ENCODE assay signal across 9 cellular contexts in the genomic region with DNA sequence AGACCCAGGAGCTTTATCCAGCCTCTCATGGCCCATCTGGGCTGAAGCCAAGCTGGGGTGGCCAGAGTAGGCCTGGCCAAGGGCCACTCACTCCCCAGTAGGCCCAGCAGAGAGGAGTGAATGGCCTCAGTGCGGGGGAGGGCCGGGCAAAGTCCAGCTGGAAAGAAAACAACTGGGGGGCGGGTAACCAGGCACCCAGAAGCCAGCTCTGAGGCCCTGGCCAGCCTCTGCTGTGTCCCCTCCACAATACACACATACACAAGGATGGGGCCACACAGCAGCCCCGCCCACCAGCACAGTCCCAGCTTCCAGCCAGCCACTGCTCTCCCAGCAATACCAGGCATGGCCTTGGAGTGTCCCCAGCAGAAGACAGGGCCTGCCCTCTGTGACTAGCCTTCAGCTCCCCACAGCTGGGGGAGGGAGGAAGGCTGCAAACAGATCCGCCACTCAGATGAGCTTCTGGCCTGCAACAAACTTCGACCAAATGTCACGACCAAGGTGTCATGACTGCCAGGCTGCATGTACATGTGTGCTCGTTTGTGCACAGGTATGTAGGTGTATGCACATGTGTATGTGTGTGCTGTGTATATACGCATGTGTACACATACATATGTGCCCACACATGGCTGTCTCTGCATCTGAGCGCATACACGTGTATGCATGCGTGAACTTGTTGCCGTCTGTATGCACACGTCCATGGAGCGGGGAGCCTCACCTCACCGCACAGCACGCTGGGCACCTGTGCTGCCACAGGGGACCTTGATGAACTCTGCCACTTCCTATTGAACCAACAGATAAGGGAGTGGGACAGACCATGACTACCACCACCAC. TPM values are rescaled to one million over a fixed set of nuclear protein-coding genes. Genes with fewer than 3 reads are reported as not detected.
DNase-seq lines count a peak whose midpoint lies in the region; ATAC-seq and TF ChIP-seq lines count a peak whose summit lies in the region.
"Had no signal": no experiment of that assay in that cellular context is flagged by ENCODE, and none has a peak within 500 bp of the region (broad histone marks: within the 10 kb centered on the region; RNA-seq: fewer than 3 reads in every experiment).

No MANE protein-coding gene starts in this region.

- CTCF ChIA-PET in CD8-positive, alpha-beta memory T cell (lab: Charles Lee), result interaction anchor here (0.7 to 1.1 kb wide), 3 partner anchors 14 to 145 kb away, joined by 3 to 5 read pairs (median 4); no protein-coding TSS in a partner anchor

- no peaks in the 10 kb centered on the region for H3K9me3 Mint-ChIP-seq in CD8-positive, alpha-beta memory T cell
- no peaks in the 10 kb centered on the region for H3K9me3 Mint-ChIP-seq in naive thymus-derived CD8-positive, alpha-beta T cell

- no peaks in the 10 kb centered on the region for H3K27me3 ChIP-seq in CD8-positive, alpha-beta memory T cell (ENCODE audit: insufficient read depth, low read length, poor library complexity, severe bottlenecking)
- no peaks in the 10 kb centered on the region for H3K27me3 ChIP-seq in endocrine pancreas (ENCODE audit: control insufficient read depth, insufficient read depth, low read length)
- no peaks in the 10 kb centered on the region for H3K27me3 ChIP-seq in breast epithelium

- H3K27me3 Mint-ChIP-seq in CD8-positive, alpha-beta memory T cell, result no peaks in the 10 kb centered on the region
- no peaks in the 10 kb centered on the region for H3K27me3 Mint-ChIP-seq in naive thymus-derived CD8-positive, alpha-beta T cell

- peak overlapping the region in 6 of 8 donors; percentile 41 to 80 (median 56) for H3K27ac Mint-ChIP-seq in CD8-positive, alpha-beta memory T cell
- peak overlapping the region; percentile 48 to 95 (median 78) for H3K27ac Mint-ChIP-seq in naive thymus-derived CD8-positive, alpha-beta T cell

- peaks cover 37 to 57% (median 44%) of the 10 kb centered on the region in 3 donors for H3K4me1 Mint-ChIP-seq in CD8-positive, alpha-beta memory T cell
- peaks cover 39 to 61% (median 48%) of the 10 kb centered on the region in 4 donors for H3K4me1 Mint-ChIP-seq in naive thymus-derived CD8-positive, alpha-beta T cell

- H3K9me3 ChIP-seq in CD8-positive, alpha-beta memory T cell (ENCODE audit: low read length), result no peaks in the 10 kb centered on the region
- no peaks in the 10 kb centered on the region for H3K9me3 ChIP-seq in endocrine pancreas (ENCODE audit: control insufficient read depth, low read length)
- H3K9me3 ChIP-seq in breast epithelium, result no peaks in the 10 kb centered on the region

- H3K4me1 ChIP-seq in CD8-positive, alpha-beta memory T cell (ENCODE audit: insufficient read depth, low read length), result peaks cover 21% of the 10 kb centered on the region
- peaks cover 6% of the 10 kb centered on the region for H3K4me1 ChIP-seq in endocrine pancreas (ENCODE audit: control insufficient read depth, insufficient read depth, low read length)
- peaks cover 0 to 19% of the 10 kb centered on the region in 2 donors for H3K4me1 ChIP-seq in breast epithelium

- intact Hi-C loops in breast epithelium (cut with DNase I; ENCODE audit: low total_unique reads), result loop anchor here (10.0 kb wide), 1 partner anchor 1401 kb away; no protein-coding TSS in a partner anchor

- H3K27ac ChIP-seq in CD8-positive, alpha-beta memory T cell (ENCODE audit: low read depth, low read length), result peak overlapping the region; percentile 1
- H3K27ac ChIP-seq in breast epithelium, result peak overlapping the region in 1 of 2 donors; percentile 2
- H3K27ac ChIP-seq: VCaP had no signal

- TF ChIP-seq POLR2A in breast epithelium (IDR thresholded peaks at IDR 0.05), result no peak

- ATAC-seq in naive thymus-derived CD8-positive, alpha-beta T cell, result no peak
- ATAC-seq in HG02981 (IDR thresholded peaks at IDR 0.05; ENCODE audit: unreplicated experiment) (no peak), HG03571 (IDR thresholded peaks at IDR 0.05; ENCODE audit: unreplicated experiment) (no peak)
- no peak for ATAC-seq in stimulated activated naive CD8-positive, alpha-beta T cell treated with anti-CD3 and anti-CD28 coated beads, Interleukin-15, Interleukin-2, amounts not matched to agents 100 U/mL and 50 U/mL, for 24 hours

- H3K4me3 ChIP-seq in CD8-positive, alpha-beta memory T cell (ENCODE audit: low read length), result no peak overlapping the region
- no peak overlapping the region for H3K4me3 ChIP-seq in endocrine pancreas (ENCODE audit: control insufficient read depth, insufficient read depth, low read length)
- no peak overlapping the region for H3K4me3 ChIP-seq in breast epithelium

- peak overlapping the region; percentile 10 for H3K9ac ChIP-seq in endocrine pancreas (ENCODE audit: control insufficient read depth, insufficient read depth, low read length)

- H3K36me3 Mint-ChIP-seq in CD8-positive, alpha-beta memory T cell, result peaks cover 0 to 21% (median 0%) of the 10 kb centered on the region in 3 donors
- H3K36me3 Mint-ChIP-seq in naive thymus-derived CD8-positive, alpha-beta T cell, result peaks cover 0 to 14% (median under 1%) of the 10 kb centered on the region in 3 donors

- no peak for DNase-seq in CD8-positive, alpha-beta memory T cell
- DNase-seq in M059J (ENCODE audit: low read depth) (peak; percentile 56), breast epithelium (ENCODE audit: low spot score in 2 of 2) (no peak)
- no peak for DNase-seq in naive thymus-derived CD8-positive, alpha-beta T cell
- no peak for DNase-seq in stimulated activated naive CD8-positive, alpha-beta T cell treated with anti-CD3 and anti-CD28 coated beads, Interleukin-15, Interleukin-2, amounts not matched to agents 100 U/mL and 50 U/mL, for 24 hours

- peak overlapping the region in 4 of 7 donors; percentile 10 to 61 (median 32) for H3K4me3 Mint-ChIP-seq in CD8-positive, alpha-beta memory T cell
- peak overlapping the region in 7 of 10 donors; percentile 8 to 56 (median 21) for H3K4me3 Mint-ChIP-seq in naive thymus-derived CD8-positive, alpha-beta T cell

- peaks cover 5% of the 10 kb centered on the region for H3K36me3 ChIP-seq in CD8-positive, alpha-beta memory T cell (ENCODE audit: insufficient read depth, low read length)
- H3K36me3 ChIP-seq in endocrine pancreas (ENCODE audit: control insufficient read depth, insufficient read depth, low read length), result no peaks in the 10 kb centered on the region
- H3K36me3 ChIP-seq in breast epithelium, result no peaks in the 10 kb centered on the region

- TF ChIP-seq CTCF in breast epithelium (IDR thresholded peaks at IDR 0.05), result no peak

- POLR2A ChIA-PET in CD8-positive, alpha-beta memory T cell (lab: Charles Lee), result no interaction called here
- POLR2A ChIA-PET in naive thymus-derived CD8-positive, alpha-beta T cell (lab: Charles Lee), result interaction anchor here (1.3 to 1.6 kb wide), 2 partner anchors 10 to 16 kb away, joined by 8 to 10 read pairs; no protein-coding TSS in a partner anchor

RNA-seq across cellular contexts. Expression of gene CARHSP1, which starts 5.0 kb away (rescaled TPM):
- 10 to 100 TPM; 52.6 to 57.8 TPM for total RNA-seq in CD8-positive, alpha-beta memory T cell
- polyA plus RNA-seq in CD8-positive, alpha-beta memory T cell, result 58.5 TPM
- 199 and 229 TPM in 2 replicates for total RNA-seq in M059J (2014; rRNA removed; shearing (Covaris generic))
- total RNA-seq in naive thymus-derived CD8-positive, alpha-beta T cell, result 10 to 100 TPM; 59.6 to 61.2 TPM
- polyA plus RNA-seq in naive thymus-derived CD8-positive, alpha-beta T cell, result 10 to 100 TPM; 40.0 to 51.9 (median 48.5) TPM
- total RNA-seq in breast epithelium, result 100 to 1,000 TPM in 1 of 3 donors, 10 to 100 TPM in 2; 58.6 to 126 (median 83.9) TPM

RNA-seq across cellular contexts. Expression of gene LITAFD, which starts 18.3 kb away (rescaled TPM):
- not detected for total RNA-seq in CD8-positive, alpha-beta memory T cell
- polyA plus RNA-seq in CD8-positive, alpha-beta memory T cell, result not detected
- total RNA-seq in M059J (2014; rRNA removed; shearing (Covaris generic)), result not detected in 2 replicates
- total RNA-seq in naive thymus-derived CD8-positive, alpha-beta T cell, result not detected
- not detected for polyA plus RNA-seq in naive thymus-derived CD8-positive, alpha-beta T cell
- total RNA-seq in breast epithelium, result not detected
